Comparison of ENCODE assay signal across 2 cellular contexts in the genomic region with DNA sequence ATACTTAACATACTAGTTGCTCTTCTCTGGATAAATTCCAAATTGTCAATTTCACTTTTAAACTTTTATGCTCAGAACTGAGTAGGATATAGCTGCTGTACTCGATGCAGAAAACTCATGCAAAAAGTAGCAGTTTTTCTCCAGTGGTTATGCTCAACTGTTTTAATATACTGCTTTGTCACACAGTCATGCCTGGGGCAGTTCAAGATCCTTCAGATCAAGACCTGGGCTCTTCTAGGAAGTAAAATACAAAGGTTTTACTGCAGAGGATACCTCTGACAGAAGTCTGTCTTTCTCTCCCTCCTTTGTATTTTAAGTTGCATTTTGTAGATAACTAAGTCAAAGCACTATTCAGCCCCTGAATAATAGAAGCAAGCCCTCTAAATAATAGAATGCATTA.
TF ChIP-seq lines count a peak whose summit lies in the region.

No MANE protein-coding gene starts in this region.

TF ChIP-seq in IMR-90, 13 proteins besides CTCF, POLR2A, EP300 and RAD21:
- TF ChIP-seq CEBPB (IDR thresholded peaks at IDR 0.05; ENCODE audit: low read depth, low read length) (no peak), RFX5 (IDR thresholded peaks at IDR 0.05; ENCODE audit: low read depth, low read length) (no peak), NFE2L2 (IDR thresholded peaks at IDR 0.05; ENCODE audit: low read depth, low read length) (no peak), MAFK (IDR thresholded peaks at IDR 0.05; ENCODE audit: low read depth, low read length) (no peak)
- TF ChIP-seq, protein P1, sequence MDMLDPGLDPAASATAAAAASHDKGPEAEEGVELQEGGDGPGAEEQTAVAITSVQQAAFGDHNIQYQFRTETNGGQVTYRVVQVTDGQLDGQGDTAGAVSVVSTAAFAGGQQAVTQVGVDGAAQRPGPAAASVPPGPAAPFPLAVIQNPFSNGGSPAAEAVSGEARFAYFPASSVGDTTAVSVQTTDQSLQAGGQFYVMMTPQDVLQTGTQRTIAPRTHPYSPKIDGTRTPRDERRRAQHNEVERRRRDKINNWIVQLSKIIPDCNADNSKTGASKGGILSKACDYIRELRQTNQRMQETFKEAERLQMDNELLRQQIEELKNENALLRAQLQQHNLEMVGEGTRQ (IDR thresholded peaks at IDR 0.05; ENCODE audit: low read depth, low read length) = no peak
- TF ChIP-seq, protein P2, sequence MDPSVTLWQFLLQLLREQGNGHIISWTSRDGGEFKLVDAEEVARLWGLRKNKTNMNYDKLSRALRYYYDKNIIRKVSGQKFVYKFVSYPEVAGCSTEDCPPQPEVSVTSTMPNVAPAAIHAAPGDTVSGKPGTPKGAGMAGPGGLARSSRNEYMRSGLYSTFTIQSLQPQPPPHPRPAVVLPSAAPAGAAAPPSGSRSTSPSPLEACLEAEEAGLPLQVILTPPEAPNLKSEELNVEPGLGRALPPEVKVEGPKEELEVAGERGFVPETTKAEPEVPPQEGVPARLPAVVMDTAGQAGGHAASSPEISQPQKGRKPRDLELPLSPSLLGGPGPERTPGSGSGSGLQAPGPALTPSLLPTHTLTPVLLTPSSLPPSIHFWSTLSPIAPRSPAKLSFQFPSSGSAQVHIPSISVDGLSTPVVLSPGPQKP (IDR thresholded peaks at IDR 0.05; ENCODE audit: borderline replicate concordance, low read depth, low read length) = no peak

TF ChIP-seq in HepG2, 621 proteins besides CTCF, POLR2A, EP300 and RAD21:
- TF ChIP-seq SETDB1 (CRISPR knock-in tag; IDR thresholded peaks at IDR 0.05; ENCODE audit: borderline replicate concordance) = no peak
- TF ChIP-seq FOXJ3 (CRISPR knock-in tag; IDR thresholded peaks at IDR 0.05; ENCODE audit: borderline replicate concordance) = no peak
- no peak for TF ChIP-seq NFYC (CRISPR knock-in tag; IDR thresholded peaks at IDR 0.05)
- TF ChIP-seq KLF9 (CRISPR knock-in tag; IDR thresholded peaks at IDR 0.05; ENCODE audit: low read depth) = no peak
- no peak for TF ChIP-seq SMAD9 (CRISPR knock-in tag; IDR thresholded peaks at IDR 0.05)
- no peak for TF ChIP-seq TCF12 (IDR thresholded peaks at IDR 0.05)
- TF ChIP-seq TCF12 (CRISPR knock-in tag; IDR thresholded peaks at IDR 0.05) = no peak
- TF ChIP-seq SOX13 (IDR thresholded peaks at IDR 0.05) = no peak
- TF ChIP-seq SOX13 (CRISPR knock-in tag; conservative IDR thresholded peaks at IDR 0.05 in 1 of 2, IDR thresholded peaks at IDR 0.05 in 1 of 2) = no peak
- no peak for TF ChIP-seq ZFY (CRISPR knock-in tag; IDR thresholded peaks at IDR 0.05)
- TF ChIP-seq HNRNPL (IDR thresholded peaks at IDR 0.05; ENCODE audit: low read depth, low read length) = no peak
- TF ChIP-seq, protein P3, sequence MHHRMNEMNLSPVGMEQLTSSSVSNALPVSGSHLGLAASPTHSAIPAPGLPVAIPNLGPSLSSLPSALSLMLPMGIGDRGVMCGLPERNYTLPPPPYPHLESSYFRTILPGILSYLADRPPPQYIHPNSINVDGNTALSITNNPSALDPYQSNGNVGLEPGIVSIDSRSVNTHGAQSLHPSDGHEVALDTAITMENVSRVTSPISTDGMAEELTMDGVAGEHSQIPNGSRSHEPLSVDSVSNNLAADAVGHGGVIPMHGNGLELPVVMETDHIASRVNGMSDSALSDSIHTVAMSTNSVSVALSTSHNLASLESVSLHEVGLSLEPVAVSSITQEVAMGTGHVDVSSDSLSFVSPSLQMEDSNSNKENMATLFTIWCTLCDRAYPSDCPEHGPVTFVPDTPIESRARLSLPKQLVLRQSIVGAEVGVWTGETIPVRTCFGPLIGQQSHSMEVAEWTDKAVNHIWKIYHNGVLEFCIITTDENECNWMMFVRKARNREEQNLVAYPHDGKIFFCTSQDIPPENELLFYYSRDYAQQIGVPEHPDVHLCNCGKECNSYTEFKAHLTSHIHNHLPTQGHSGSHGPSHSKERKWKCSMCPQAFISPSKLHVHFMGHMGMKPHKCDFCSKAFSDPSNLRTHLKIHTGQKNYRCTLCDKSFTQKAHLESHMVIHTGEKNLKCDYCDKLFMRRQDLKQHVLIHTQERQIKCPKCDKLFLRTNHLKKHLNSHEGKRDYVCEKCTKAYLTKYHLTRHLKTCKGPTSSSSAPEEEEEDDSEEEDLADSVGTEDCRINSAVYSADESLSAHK (CRISPR knock-in tag; IDR thresholded peaks at IDR 0.05; ENCODE audit: borderline replicate concordance) = no peak
- no peak for TF ChIP-seq ZNF331 (CRISPR knock-in tag; IDR thresholded peaks at IDR 0.05)
- no peak for TF ChIP-seq ZNF672 (CRISPR knock-in tag; IDR thresholded peaks at IDR 0.05)
- TF ChIP-seq NFE2L2 (IDR thresholded peaks at IDR 0.05; ENCODE audit: low read length) = no peak
- TF ChIP-seq, protein P4, sequence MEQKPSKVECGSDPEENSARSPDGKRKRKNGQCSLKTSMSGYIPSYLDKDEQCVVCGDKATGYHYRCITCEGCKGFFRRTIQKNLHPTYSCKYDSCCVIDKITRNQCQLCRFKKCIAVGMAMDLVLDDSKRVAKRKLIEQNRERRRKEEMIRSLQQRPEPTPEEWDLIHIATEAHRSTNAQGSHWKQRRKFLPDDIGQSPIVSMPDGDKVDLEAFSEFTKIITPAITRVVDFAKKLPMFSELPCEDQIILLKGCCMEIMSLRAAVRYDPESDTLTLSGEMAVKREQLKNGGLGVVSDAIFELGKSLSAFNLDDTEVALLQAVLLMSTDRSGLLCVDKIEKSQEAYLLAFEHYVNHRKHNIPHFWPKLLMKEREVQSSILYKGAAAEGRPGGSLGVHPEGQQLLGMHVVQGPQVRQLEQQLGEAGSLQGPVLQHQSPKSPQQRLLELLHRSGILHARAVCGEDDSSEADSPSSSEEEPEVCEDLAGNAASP (CRISPR knock-in tag; IDR thresholded peaks at IDR 0.05; ENCODE audit: borderline replicate concordance) = no peak
- TF ChIP-seq, protein P5, sequence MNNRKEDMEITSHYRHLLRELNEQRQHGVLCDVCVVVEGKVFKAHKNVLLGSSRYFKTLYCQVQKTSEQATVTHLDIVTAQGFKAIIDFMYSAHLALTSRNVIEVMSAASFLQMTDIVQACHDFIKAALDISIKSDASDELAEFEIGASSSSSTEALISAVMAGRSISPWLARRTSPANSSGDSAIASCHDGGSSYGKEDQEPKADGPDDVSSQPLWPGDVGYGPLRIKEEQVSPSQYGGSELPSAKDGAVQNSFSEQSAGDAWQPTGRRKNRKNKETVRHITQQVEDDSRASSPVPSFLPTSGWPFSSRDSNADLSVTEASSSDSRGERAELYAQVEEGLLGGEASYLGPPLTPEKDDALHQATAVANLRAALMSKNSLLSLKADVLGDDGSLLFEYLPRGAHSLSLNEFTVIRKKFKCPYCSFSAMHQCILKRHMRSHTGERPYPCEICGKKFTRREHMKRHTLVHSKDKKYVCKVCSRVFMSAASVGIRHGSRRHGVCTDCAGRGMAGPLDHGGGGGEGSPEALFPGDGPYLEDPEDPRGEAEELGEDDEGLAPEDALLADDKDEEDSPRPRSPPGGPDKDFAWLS (CRISPR knock-in tag; IDR thresholded peaks at IDR 0.05; ENCODE audit: borderline replicate concordance) = no peak
